In the genomic region with DNA sequence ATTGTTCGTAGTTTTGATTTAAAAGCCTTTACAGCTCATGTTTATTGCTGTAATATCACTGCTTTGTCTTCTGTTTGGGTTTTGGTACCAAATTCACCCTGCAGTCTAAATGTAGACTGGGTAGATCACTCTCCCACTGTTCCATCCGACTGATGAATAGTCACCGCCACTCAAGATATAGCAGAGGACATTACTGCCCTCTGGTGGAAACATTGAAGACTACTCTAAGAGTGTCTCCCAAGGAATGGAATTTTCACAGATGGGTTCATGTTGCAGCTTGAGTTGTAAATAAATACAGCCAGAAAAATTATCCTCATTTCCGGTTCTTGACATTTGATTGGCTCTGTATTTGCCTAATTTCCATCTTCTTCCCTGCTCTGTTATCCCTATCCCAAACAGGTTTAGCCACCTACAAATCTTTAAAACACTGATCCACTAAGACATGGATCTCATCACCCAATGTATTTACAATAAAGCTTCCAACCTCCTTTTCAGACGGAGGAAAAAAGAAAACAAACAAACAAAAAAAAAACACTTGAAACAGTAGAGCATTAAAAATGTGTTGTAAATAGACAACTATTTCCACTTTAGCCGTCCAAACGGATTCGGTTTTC, we compare ENCODE assay signal across 1 cellular context.
TF ChIP-seq lines count a peak whose summit lies in the region.

No MANE protein-coding gene starts in this region.

TF ChIP-seq in GM23338, 12 proteins besides CTCF, POLR2A, EP300 and RAD21 (continued from another document):
- TF ChIP-seq, protein P1, sequence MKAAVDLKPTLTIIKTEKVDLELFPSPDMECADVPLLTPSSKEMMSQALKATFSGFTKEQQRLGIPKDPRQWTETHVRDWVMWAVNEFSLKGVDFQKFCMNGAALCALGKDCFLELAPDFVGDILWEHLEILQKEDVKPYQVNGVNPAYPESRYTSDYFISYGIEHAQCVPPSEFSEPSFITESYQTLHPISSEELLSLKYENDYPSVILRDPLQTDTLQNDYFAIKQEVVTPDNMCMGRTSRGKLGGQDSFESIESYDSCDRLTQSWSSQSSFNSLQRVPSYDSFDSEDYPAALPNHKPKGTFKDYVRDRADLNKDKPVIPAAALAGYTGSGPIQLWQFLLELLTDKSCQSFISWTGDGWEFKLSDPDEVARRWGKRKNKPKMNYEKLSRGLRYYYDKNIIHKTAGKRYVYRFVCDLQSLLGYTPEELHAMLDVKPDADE (IDR thresholded peaks at IDR 0.05), result no peak
- TF ChIP-seq POLR2AphosphoS5 (IDR thresholded peaks at IDR 0.05; ENCODE audit: low read depth) (no peak), ZNF114 (CRISPR knock-in tag; IDR thresholded peaks at IDR 0.05) (no peak), EZH2phosphoT487 (IDR thresholded peaks at IDR 0.05; ENCODE audit: unreplicated experiment) (no peak), ZNF331 (CRISPR knock-in tag; IDR thresholded peaks at IDR 0.05; ENCODE audit: low read depth) (no peak), NANOG (IDR thresholded peaks at IDR 0.05; ENCODE audit: borderline replicate concordance) (no peak), EZH2 (IDR thresholded peaks at IDR 0.05; ENCODE audit: low read depth, unreplicated experiment) (no peak), JUNB (IDR thresholded peaks at IDR 0.05; ENCODE audit: unreplicated experiment) (no peak), CREB1 (CRISPR knock-in tag; IDR thresholded peaks at IDR 0.05; ENCODE audit: low read depth) (no peak), STAT1 (IDR thresholded peaks at IDR 0.05; ENCODE audit: unreplicated experiment) (no peak)
- TF ChIP-seq, protein P2, sequence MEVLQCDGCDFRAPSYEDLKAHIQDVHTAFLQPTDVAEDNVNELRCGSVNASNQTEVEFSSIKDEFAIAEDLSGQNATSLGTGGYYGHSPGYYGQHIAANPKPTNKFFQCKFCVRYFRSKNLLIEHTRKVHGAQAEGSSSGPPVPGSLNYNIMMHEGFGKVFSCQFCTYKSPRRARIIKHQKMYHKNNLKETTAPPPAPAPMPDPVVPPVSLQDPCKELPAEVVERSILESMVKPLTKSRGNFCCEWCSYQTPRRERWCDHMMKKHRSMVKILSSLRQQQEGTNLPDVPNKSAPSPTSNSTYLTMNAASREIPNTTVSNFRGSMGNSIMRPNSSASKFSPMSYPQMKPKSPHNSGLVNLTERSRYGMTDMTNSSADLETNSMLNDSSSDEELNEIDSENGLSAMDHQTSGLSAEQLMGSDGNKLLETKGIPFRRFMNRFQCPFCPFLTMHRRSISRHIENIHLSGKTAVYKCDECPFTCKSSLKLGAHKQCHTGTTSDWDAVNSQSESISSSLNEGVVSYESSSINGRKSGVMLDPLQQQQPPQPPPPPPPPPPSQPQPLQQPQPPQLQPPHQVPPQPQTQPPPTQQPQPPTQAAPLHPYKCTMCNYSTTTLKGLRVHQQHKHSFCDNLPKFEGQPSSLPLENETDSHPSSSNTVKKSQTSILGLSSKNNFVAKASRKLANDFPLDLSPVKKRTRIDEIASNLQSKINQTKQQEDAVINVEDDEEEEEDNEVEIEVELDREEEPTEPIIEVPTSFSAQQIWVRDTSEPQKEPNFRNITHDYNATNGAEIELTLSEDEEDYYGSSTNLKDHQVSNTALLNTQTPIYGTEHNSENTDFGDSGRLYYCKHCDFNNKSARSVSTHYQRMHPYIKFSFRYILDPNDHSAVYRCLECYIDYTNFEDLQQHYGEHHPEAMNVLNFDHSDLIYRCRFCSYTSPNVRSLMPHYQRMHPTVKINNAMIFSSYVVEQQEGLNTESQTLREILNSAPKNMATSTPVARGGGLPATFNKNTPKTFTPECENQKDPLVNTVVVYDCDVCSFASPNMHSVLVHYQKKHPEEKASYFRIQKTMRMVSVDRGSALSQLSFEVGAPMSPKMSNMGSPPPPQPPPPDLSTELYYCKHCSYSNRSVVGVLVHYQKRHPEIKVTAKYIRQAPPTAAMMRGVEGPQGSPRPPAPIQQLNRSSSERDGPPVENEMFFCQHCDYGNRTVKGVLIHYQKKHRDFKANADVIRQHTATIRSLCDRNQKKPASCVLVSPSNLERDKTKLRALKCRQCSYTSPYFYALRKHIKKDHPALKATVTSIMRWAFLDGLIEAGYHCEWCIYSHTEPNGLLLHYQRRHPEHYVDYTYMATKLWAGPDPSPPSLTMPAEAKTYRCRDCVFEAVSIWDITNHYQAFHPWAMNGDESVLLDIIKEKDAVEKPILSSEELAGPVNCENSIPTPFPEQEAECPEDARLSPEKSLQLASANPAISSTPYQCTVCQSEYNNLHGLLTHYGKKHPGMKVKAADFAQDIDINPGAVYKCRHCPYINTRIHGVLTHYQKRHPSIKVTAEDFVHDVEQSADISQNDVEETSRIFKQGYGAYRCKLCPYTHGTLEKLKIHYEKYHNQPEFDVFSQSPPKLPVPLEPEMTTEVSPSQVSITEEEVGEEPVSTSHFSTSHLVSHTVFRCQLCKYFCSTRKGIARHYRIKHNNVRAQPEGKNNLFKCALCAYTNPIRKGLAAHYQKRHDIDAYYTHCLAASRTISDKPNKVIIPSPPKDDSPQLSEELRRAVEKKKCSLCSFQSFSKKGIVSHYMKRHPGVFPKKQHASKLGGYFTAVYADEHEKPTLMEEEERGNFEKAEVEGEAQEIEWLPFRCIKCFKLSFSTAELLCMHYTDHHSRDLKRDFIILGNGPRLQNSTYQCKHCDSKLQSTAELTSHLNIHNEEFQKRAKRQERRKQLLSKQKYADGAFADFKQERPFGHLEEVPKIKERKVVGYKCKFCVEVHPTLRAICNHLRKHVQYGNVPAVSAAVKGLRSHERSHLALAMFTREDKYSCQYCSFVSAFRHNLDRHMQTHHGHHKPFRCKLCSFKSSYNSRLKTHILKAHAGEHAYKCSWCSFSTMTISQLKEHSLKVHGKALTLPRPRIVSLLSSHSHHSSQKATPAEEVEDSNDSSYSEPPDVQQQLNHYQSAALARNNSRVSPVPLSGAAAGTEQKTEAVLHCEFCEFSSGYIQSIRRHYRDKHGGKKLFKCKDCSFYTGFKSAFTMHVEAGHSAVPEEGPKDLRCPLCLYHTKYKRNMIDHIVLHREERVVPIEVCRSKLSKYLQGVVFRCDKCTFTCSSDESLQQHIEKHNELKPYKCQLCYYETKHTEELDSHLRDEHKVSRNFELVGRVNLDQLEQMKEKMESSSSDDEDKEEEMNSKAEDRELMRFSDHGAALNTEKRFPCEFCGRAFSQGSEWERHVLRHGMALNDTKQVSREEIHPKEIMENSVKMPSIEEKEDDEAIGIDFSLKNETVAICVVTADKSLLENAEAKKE (CRISPR knock-in tag; IDR thresholded peaks at IDR 0.05), result no peak
